Comparison of ENCODE assay signal across 8 cellular contexts in the genomic region with DNA sequence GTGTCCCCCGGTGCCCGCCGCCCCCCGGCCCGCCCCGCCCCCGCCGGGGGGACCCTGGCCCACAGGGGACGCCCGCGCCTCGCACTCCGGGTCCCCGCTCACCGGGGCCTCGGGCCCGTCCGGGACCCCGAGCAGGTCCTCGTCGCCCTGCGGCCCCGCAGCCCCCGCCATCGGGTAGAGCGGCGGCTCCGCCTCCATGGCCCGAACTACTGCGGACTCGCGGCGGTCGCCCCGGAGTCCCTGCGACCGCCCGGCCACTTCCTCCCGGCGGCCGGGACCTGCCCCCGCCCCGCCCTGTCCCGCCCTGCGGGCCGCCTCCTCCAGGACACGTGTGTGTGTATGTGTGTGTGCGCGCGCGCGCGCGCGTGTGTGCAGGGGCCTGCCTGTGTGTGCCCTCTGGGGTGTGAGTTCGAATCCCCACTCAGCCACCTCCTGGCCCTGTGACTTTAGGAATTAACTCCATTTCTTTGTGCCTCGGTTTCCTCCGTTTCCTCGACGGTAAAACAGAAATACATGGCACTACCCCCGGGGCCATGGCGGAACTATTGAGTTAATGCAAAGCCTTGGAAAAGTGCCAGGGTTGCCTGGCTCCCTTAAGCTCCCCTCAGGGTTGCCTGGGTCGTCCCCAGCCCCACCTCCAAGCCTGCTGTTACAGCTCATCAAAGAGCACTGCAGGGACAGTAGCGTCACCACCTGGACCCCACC. TPM values are rescaled to one million over a fixed set of nuclear protein-coding genes. Genes with fewer than 3 reads are reported as not detected.
DNase-seq lines count a peak whose midpoint lies in the region; ATAC-seq and TF ChIP-seq lines count a peak whose summit lies in the region.

A gene with protein sequence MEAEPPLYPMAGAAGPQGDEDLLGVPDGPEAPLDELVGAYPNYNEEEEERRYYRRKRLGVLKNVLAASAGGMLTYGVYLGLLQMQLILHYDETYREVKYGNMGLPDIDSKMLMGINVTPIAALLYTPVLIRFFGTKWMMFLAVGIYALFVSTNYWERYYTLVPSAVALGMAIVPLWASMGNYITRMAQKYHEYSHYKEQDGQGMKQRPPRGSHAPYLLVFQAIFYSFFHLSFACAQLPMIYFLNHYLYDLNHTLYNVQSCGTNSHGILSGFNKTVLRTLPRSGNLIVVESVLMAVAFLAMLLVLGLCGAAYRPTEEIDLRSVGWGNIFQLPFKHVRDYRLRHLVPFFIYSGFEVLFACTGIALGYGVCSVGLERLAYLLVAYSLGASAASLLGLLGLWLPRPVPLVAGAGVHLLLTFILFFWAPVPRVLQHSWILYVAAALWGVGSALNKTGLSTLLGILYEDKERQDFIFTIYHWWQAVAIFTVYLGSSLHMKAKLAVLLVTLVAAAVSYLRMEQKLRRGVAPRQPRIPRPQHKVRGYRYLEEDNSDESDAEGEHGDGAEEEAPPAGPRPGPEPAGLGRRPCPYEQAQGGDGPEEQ (minus strand): TSS at position 252 of the 705 bp plus-strand sequence. CDS start 54 bp downstream, at position 198.

- no peak for TF ChIP-seq CTCF in SK-N-SH (IDR thresholded peaks at IDR 0.05)
- no peak for TF ChIP-seq CTCF in upper lobe of left lung (IDR thresholded peaks at IDR 0.05)

- H3K27ac Mint-ChIP-seq in activated naive CD4-positive, alpha-beta T cell treated with anti-CD3 and anti-CD28 coated beads, Interleukin-2, amount 10 ng/mL, durations not matched to agents 7 days and 5 days: peak within 1 kb of the TSS; percentile 79

- peak in 3 of 4 donors; percentile 71 to 85 (median 74) for TF ChIP-seq POLR2A in upper lobe of left lung (IDR thresholded peaks at IDR 0.05)

- CTCF ChIA-PET in SK-N-SH (lab: Yijun Ruan, JAX): interaction anchor here (1.1 to 2.3 kb wide), 3 partner anchors 11 to 313 kb away, joined by 4 to 12 read pairs (median 7); no protein-coding TSS in a partner anchor
- CTCF ChIA-PET in activated naive CD4-positive, alpha-beta T cell treated with anti-CD3 and anti-CD28 coated beads, Interleukin-2, amount 10 ng/mL, durations not matched to agents 7 days and 5 days (lab: Charles Lee): interaction anchor here (1.2 to 1.7 kb wide), 2 partner anchors 10 kb away, joined by 3 to 4 read pairs; no protein-coding TSS in a partner anchor

- WGBS in SK-N-SH (ENCODE audit: low lambda C conversion rate): 4% methylated on average over 7 of the region's 64 CpGs
- WGBS in upper lobe of left lung, 2 donors: 5 to 7% methylated on average over 13 to 25 of the region's 64 CpGs

- H3K36me3 ChIP-seq in BLaER1 (peaks cover 18% of the 10 kb centered on the region), HUES6 (ENCODE audit: control insufficient read depth, insufficient read depth, low read length) (no peaks in the 10 kb centered on the region), SK-N-SH (replicated peaks in 1 of 2; ENCODE audit: control insufficient read depth in 1 of 2, insufficient read depth in 2 of 2, low read length in 1 of 2) (no peaks in the 10 kb centered on the region), upper lobe of left lung (peaks cover 0 to 4% (median 1%) of the 10 kb centered on the region in 4 donors)

- peak within 1 kb of the TSS; percentile 80; the same call in 1 of the 2 replicates for H2AFZ ChIP-seq in SK-N-SH (ENCODE audit: low read depth)

- peaks cover 33% of the 10 kb centered on the region for H3K4me1 Mint-ChIP-seq in activated naive CD4-positive, alpha-beta T cell treated with anti-CD3 and anti-CD28 coated beads, Interleukin-2, amount 10 ng/mL, durations not matched to agents 7 days and 5 days

- peaks cover 15% of the 10 kb centered on the region for H3K27me3 Mint-ChIP-seq in activated naive CD4-positive, alpha-beta T cell treated with anti-CD3 and anti-CD28 coated beads, Interleukin-2, amount 10 ng/mL, durations not matched to agents 7 days and 5 days

- H4K20me1 ChIP-seq in BLaER1: no peaks in the 10 kb centered on the region
- H4K20me1 ChIP-seq in SK-N-SH (ENCODE audit: insufficient read depth): no peaks in the 10 kb centered on the region

- peaks cover 3% of the 10 kb centered on the region for H3F3A ChIP-seq in SK-N-SH (replicated peaks; ENCODE audit: insufficient read depth)

- no peaks in the 10 kb centered on the region for H3K9me3 Mint-ChIP-seq in activated naive CD4-positive, alpha-beta T cell treated with anti-CD3 and anti-CD28 coated beads, Interleukin-2, amount 10 ng/mL, durations not matched to agents 7 days and 5 days

- peak; percentile 65 for ATAC-seq in GM19324 (IDR thresholded peaks at IDR 0.05; ENCODE audit: low FRiP score, unreplicated experiment)
- ATAC-seq in Right ventricle myocardium inferior: peak; percentile 93
- ATAC-seq in upper lobe of left lung (ENCODE audit: low FRiP score in 2 of 2): peak; percentile 92 to 93

- H3K27me3 ChIP-seq in BLaER1 (no peaks in the 10 kb centered on the region), HUES6 (ENCODE audit: control insufficient read depth, insufficient read depth, low read length) (peaks cover 3% of the 10 kb centered on the region; the same call in 1 of the 2 replicates), SK-N-SH (ENCODE audit: insufficient read depth) (no peaks in the 10 kb centered on the region), upper lobe of left lung (no peaks in the 10 kb centered on the region)

- H3K9me2 ChIP-seq in SK-N-SH: no peaks in the 10 kb centered on the region

- intact Hi-C loops in Right ventricle myocardium inferior (cut with DNase I): no loop called here

- peak within 1 kb of the TSS; percentile 96 for H3K4me2 ChIP-seq in BLaER1
- peak within 1 kb of the TSS; percentile 77 for H3K4me2 ChIP-seq in SK-N-SH

- TF ChIP-seq EP300 in SK-N-SH (IDR thresholded peaks at IDR 0.05; ENCODE audit: borderline replicate concordance in 1 of 2, low read depth in 1 of 2, low read length in 1 of 2): no peak
- no peak for TF ChIP-seq EP300 in upper lobe of left lung (IDR thresholded peaks at IDR 0.05)

- H3K4me1 ChIP-seq in BLaER1 (peaks cover 87% of the 10 kb centered on the region), HUES6 (ENCODE audit: control insufficient read depth, insufficient read depth, low read length) (peaks cover 14% of the 10 kb centered on the region), SK-N-SH (ENCODE audit: control insufficient read depth in 1 of 2, insufficient read depth in 2 of 2, low read depth in 1 of 2, low read length in 1 of 2) (peaks cover 0 to 13% of the 10 kb centered on the region in 2 experiments; a peak in 1 of 4 replicates), upper lobe of left lung (peaks cover 15 to 40% (median 26%) of the 10 kb centered on the region in 4 donors)

- no peaks in the 10 kb centered on the region for H3K9me3 ChIP-seq in BLaER1
- no peaks in the 10 kb centered on the region for H3K9me3 ChIP-seq in HUES6 (ENCODE audit: control insufficient read depth, insufficient read depth, low read depth, low read length)
- H3K9me3 ChIP-seq in SK-N-SH: no peaks in the 10 kb centered on the region
- no peaks in the 10 kb centered on the region for H3K9me3 ChIP-seq in upper lobe of left lung

- peak within 1 kb of the TSS; percentile 83 for H3K4me3 Mint-ChIP-seq in activated naive CD4-positive, alpha-beta T cell treated with anti-CD3 and anti-CD28 coated beads, Interleukin-2, amount 10 ng/mL, durations not matched to agents 7 days and 5 days

- H3K36me3 Mint-ChIP-seq in activated naive CD4-positive, alpha-beta T cell treated with anti-CD3 and anti-CD28 coated beads, Interleukin-2, amount 10 ng/mL, durations not matched to agents 7 days and 5 days: no peaks in the 10 kb centered on the region

- POLR2A ChIA-PET in SK-N-SH (lab: Yijun Ruan, JAX): no interaction called here

- no peak for TF ChIP-seq RAD21 in SK-N-SH (IDR thresholded peaks at IDR 0.05; ENCODE audit: low read length)

- H3K4me3 ChIP-seq in BLaER1 (peak within 1 kb of the TSS; percentile 76), HUES6 (ENCODE audit: low read depth, low read length) (peak within 1 kb of the TSS; percentile 68), SK-N-SH (ENCODE audit: low read depth in 2 of 2, low read length in 1 of 2) (peak within 1 kb of the TSS; percentile 62 to 68), upper lobe of left lung (peak within 1 kb of the TSS; percentile 17 to 96 (median 74))

- H3K9ac ChIP-seq in BLaER1: peak within 1 kb of the TSS; percentile 82
- H3K9ac ChIP-seq in HUES6 (ENCODE audit: low read length): peak within 1 kb of the TSS; percentile 29
- peak within 1 kb of the TSS; percentile 55 for H3K9ac ChIP-seq in SK-N-SH

- peak within 1 kb of the TSS; percentile 93 for H3K27ac ChIP-seq in BLaER1
- no peak within 1 kb of the TSS for H3K27ac ChIP-seq in HUES6 (ENCODE audit: low read depth, low read length)
- H3K27ac ChIP-seq in SK-N-SH (ENCODE audit: low read depth in 2 of 2, low read length in 1 of 2): no peak within 1 kb of the TSS; a peak in 1 of 4 replicates
- peak within 1 kb of the TSS; percentile 84 to 91 (median 89) for H3K27ac ChIP-seq in upper lobe of left lung

- H3K79me2 ChIP-seq in SK-N-SH (ENCODE audit: insufficient read depth): no peaks in the 10 kb centered on the region

- DNase-seq in SK-N-SH (peak; percentile 97), Right ventricle myocardium inferior (ENCODE audit: missing footprints) (peak; percentile 98), pons (ENCODE audit: low spot score) (peak; percentile 52), upper lobe of left lung (peak; percentile 95 to 99)
- DNase-seq in activated naive CD4-positive, alpha-beta T cell treated with anti-CD3 and anti-CD28 coated beads, Interleukin-2, amount 10 ng/mL, durations not matched to agents 7 days and 5 days: peak; percentile 92

TF ChIP-seq in SK-N-SH, 30 proteins besides CTCF, POLR2A, EP300 and RAD21 (continues in another document):
- TF ChIP-seq POLR2AphosphoS5 (IDR thresholded peaks at IDR 0.05; ENCODE audit: low read depth, low read length): peak; percentile 43; the same call in 1 of the 2 replicates
- TF ChIP-seq FOSL2 (IDR thresholded peaks at IDR 0.05; ENCODE audit: borderline replicate concordance, low read depth): no peak
- TF ChIP-seq NRF1 (IDR thresholded peaks at IDR 0.05; ENCODE audit: low read depth, low read length): peak; percentile 65
- TF ChIP-seq GABPA (IDR thresholded peaks at IDR 0.05; ENCODE audit: low read depth): no peak
- TF ChIP-seq SIN3A (IDR thresholded peaks at IDR 0.05; ENCODE audit: borderline replicate concordance, low read depth, low read length): 0 out of 2 replicates have a peak, but pooled peaks have one; percentile 38
- no peak for TF ChIP-seq FOXJ3 (CRISPR knock-in tag; IDR thresholded peaks at IDR 0.05)
- peak; percentile 48; the same call in 1 of the 2 replicates for TF ChIP-seq RCOR1 (IDR thresholded peaks at IDR 0.05; ENCODE audit: low read length)

RNA-seq across cellular contexts. Expression of the gene that starts here (rescaled TPM):
- polyA plus RNA-seq in SK-N-SH (2012; rRNA removed): 28.9 and 30.9 TPM in 2 replicates
- polyA plus RNA-seq in SK-N-SH (2012; cell fraction: cytosol; rRNA removed): 9.1 and 18.1 TPM in 2 replicates
- polyA plus RNA-seq in SK-N-SH (2012; cell fraction: nucleus; rRNA removed): 85.6 and 104 TPM in 2 replicates
- 9.0 TPM for total RNA-seq in Right ventricle myocardium inferior
- total RNA-seq in upper lobe of left lung: 100 to 1,000 TPM in 4 of 6 donors, 10 to 100 TPM in 2; 99.3 to 186 (median 124) TPM

Comparison
In these comparisons a context has a peak if more than half of its experiments do, and no peak if none do; other contexts are left out.
1. RNA of the gene that starts here (total RNA-seq): 99.3 to 186 TPM in upper lobe of left lung; 9.0 TPM in Right ventricle myocardium inferior (single experiment); every median in the first group is over 10 times any median in the second.
2. H3K27ac ChIP-seq: peak in BLaER1 (single experiment) and upper lobe of left lung (4 of 4); none in HUES6 (single experiment) and SK-N-SH (0 of 2).
3. H3K9ac ChIP-seq: peak in every context shown above with its lines; median percentile 82 in BLaER1; 55 in SK-N-SH; 29 in HUES6.
4. Peak in every context shown above with its lines, with median percentiles within 50 percentile points of each other: H3K4me3 ChIP-seq, ATAC-seq and DNase-seq.